Comparison of ENCODE assay signal across 1 cellular context in the genomic region with DNA sequence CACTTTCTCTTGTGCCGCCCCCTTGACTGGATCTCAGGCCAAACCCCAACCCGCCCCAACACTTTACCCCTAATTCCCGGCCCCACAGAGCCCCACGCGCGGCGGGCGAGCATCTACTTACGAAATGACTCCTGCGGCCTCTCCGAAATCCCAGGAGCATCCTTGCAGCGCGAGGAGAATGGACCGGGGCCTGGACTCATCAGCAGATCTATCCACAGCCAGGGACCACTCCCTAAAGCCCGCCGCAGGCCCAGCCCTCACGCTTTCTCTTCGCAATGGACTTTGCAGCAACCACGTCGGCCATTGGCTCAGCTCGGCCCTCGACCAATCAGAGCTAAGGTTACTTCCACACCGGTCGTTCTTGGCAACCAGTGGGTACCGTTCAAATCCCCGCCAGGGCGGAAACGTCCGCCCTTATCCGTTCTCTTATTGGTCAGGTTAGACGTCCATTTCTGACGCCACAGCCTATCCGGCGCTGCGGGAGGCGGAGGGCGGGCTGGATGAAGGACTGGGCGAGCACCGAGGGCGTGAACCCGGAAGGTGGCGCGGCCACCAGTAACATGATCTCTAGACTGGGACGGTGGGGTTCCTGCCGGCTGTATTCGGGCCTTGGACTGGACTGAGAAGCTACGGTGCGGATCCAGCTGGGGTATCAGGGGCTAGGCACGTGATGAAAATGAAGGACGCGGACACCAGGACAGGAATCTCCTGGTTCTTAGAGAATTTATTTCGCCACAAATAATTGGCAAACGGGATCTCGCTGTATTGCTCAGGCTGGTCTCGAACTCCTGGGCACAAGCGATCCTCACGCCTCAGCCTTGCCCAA.
TF ChIP-seq lines count a peak whose summit lies in the region.

CEP89 (minus strand) TSS at position 244 of the 826 bp plus-strand sequence; CDS start at position 160, 84 bp downstream.
A gene with protein sequence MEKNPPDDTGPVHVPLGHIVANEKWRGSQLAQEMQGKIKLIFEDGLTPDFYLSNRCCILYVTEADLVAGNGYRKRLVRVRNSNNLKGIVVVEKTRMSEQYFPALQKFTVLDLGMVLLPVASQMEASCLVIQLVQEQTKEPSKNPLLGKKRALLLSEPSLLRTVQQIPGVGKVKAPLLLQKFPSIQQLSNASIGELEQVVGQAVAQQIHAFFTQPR (plus strand): TSS at position 528 of the 826 bp plus-strand sequence. CDS start 955 bp downstream, outside the sequence.

TF ChIP-seq in HEK293, 187 proteins besides CTCF, POLR2A, EP300 and RAD21 (continued from another document):
- TF ChIP-seq, protein P1, sequence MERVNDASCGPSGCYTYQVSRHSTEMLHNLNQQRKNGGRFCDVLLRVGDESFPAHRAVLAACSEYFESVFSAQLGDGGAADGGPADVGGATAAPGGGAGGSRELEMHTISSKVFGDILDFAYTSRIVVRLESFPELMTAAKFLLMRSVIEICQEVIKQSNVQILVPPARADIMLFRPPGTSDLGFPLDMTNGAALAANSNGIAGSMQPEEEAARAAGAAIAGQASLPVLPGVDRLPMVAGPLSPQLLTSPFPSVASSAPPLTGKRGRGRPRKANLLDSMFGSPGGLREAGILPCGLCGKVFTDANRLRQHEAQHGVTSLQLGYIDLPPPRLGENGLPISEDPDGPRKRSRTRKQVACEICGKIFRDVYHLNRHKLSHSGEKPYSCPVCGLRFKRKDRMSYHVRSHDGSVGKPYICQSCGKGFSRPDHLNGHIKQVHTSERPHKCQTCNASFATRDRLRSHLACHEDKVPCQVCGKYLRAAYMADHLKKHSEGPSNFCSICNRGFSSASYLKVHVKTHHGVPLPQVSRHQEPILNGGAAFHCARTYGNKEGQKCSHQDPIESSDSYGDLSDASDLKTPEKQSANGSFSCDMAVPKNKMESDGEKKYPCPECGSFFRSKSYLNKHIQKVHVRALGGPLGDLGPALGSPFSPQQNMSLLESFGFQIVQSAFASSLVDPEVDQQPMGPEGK (tag by site-specific recombination; IDR thresholded peaks at IDR 0.05), result peak; percentile 86
- TF ChIP-seq SP7 (tag by site-specific recombination; IDR thresholded peaks at IDR 0.05) (peak; percentile 93), ZNF140 (tag by site-specific recombination; IDR thresholded peaks at IDR 0.05) (no peak), ZNF426 (tag by site-specific recombination; IDR thresholded peaks at IDR 0.05) (no peak), ZFHX2 (tag by site-specific recombination; conservative IDR thresholded peaks at IDR 0.05) (peak; percentile 66), ZNF24 (tag by site-specific recombination; IDR thresholded peaks at IDR 0.05) (peak; percentile 84), ZNF350 (tag by site-specific recombination; IDR thresholded peaks at IDR 0.05) (no peak), ZNF514 (tag by site-specific recombination; IDR thresholded peaks at IDR 0.05) (no peak), HOXC10 (CRISPR knock-in tag; IDR thresholded peaks at IDR 0.05) (no peak), ZNF146 (tag by site-specific recombination; IDR thresholded peaks at IDR 0.05) (peak; percentile 34; the same call in 1 of the 2 replicates), ZNF138 (tag by site-specific recombination; IDR thresholded peaks at IDR 0.05; ENCODE audit: borderline replicate concordance) (no peak), ZNF660 (tag by site-specific recombination; IDR thresholded peaks at IDR 0.05) (peak; percentile 91), ZNF785 (tag by site-specific recombination; IDR thresholded peaks at IDR 0.05) (peak; percentile 91; the same call in 1 of the 2 replicates), ZNF174 (tag by site-specific recombination; IDR thresholded peaks at IDR 0.05) (no peak), ZNF354C (tag by site-specific recombination; IDR thresholded peaks at IDR 0.05; ENCODE audit: borderline replicate concordance, low read depth) (no peak), ZNF274 (IDR thresholded peaks at IDR 0.05; ENCODE audit: low read length) (no peak), ZNF274 (tag by site-specific recombination; IDR thresholded peaks at IDR 0.05; ENCODE audit: borderline replicate concordance) (no peak), ZNF707 (tag by site-specific recombination; IDR thresholded peaks at IDR 0.05) (no peak), PRDM1 (tag by site-specific recombination; IDR thresholded peaks at IDR 0.05) (peak; percentile 24), GLI2 (tag by site-specific recombination; IDR thresholded peaks at IDR 0.05; ENCODE audit: borderline replicate concordance, low read depth) (no peak; the same call in 1 of the 2 replicates), ZNF768 (tag by site-specific recombination; IDR thresholded peaks at IDR 0.05) (no peak), ZBTB7A (tag by site-specific recombination; IDR thresholded peaks at IDR 0.05; ENCODE audit: low read depth) (peak; percentile 87), SETDB1 (IDR thresholded peaks at IDR 0.05; ENCODE audit: insufficient read length, low read length) (no peak), BCL6B (tag by site-specific recombination; IDR thresholded peaks at IDR 0.05) (0 out of 2 replicates have a peak, but pooled peaks have one; percentile 6), BCL11A (tag by site-specific recombination; IDR thresholded peaks at IDR 0.05; ENCODE audit: low read depth) (peak; percentile 99), ZNF184 (tag by site-specific recombination; IDR thresholded peaks at IDR 0.05) (no peak), IKZF3 (tag by site-specific recombination; IDR thresholded peaks at IDR 0.05) (peak; percentile 59; the same call in 1 of the 2 replicates), SP3 (tag by site-specific recombination; IDR thresholded peaks at IDR 0.05) (peak; percentile 99), ZNF792 (tag by site-specific recombination; IDR thresholded peaks at IDR 0.05) (peak; percentile 93), ZNF521 (tag by site-specific recombination; IDR thresholded peaks at IDR 0.05) (no peak), SALL2 (tag by site-specific recombination; IDR thresholded peaks at IDR 0.05; ENCODE audit: borderline replicate concordance) (no peak), ZNF530 (tag by site-specific recombination; IDR thresholded peaks at IDR 0.05; ENCODE audit: low read depth) (no peak), MZF1 (tag by site-specific recombination; IDR thresholded peaks at IDR 0.05; ENCODE audit: borderline replicate concordance) (0 out of 2 replicates have a peak, but pooled peaks have one; percentile 58), ZNF10 (tag by site-specific recombination; IDR thresholded peaks at IDR 0.05) (peak; percentile 97), ZNF701 (tag by site-specific recombination; IDR thresholded peaks at IDR 0.05) (no peak), ZNF248 (tag by site-specific recombination; IDR thresholded peaks at IDR 0.05) (no peak), ZEB2 (tag by site-specific recombination; IDR thresholded peaks at IDR 0.05) (peak; percentile 92), REPIN1 (tag by site-specific recombination; IDR thresholded peaks at IDR 0.05; ENCODE audit: low read depth) (peak; percentile 90; the same call in 1 of the 2 replicates), KLF10 (tag by site-specific recombination; IDR thresholded peaks at IDR 0.05) (peak; percentile 82), ZNF654 (tag by site-specific recombination; IDR thresholded peaks at IDR 0.05; ENCODE audit: low read depth) (no peak)
- TF ChIP-seq, protein P2, sequence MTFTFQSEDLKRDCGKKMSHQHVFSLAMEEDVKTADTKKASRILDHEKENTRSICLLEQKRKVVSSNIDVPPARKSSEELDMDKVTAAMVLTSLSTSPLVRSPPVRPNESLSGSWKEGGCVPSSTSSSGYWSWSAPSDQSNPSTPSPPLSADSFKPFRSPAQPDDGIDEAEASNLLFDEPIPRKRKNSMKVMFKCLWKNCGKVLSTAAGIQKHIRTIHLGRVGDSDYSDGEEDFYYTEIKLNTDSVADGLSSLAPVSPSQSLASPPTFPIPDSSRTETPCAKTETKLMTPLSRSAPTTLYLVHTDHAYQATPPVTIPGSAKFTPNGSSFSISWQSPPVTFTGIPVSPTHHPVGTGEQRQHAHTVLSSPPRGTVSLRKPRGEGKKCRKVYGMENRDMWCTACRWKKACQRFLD (tag by site-specific recombination; IDR thresholded peaks at IDR 0.05), result no peak
- TF ChIP-seq, protein P3, sequence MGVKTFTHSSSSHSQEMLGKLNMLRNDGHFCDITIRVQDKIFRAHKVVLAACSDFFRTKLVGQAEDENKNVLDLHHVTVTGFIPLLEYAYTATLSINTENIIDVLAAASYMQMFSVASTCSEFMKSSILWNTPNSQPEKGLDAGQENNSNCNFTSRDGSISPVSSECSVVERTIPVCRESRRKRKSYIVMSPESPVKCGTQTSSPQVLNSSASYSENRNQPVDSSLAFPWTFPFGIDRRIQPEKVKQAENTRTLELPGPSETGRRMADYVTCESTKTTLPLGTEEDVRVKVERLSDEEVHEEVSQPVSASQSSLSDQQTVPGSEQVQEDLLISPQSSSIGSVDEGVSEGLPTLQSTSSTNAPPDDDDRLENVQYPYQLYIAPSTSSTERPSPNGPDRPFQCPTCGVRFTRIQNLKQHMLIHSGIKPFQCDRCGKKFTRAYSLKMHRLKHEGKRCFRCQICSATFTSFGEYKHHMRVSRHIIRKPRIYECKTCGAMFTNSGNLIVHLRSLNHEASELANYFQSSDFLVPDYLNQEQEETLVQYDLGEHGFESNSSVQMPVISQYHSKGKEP (tag by site-specific recombination; IDR thresholded peaks at IDR 0.05), result peak; percentile 74; the same call in 1 of the 2 replicates
- TF ChIP-seq, protein P4, sequence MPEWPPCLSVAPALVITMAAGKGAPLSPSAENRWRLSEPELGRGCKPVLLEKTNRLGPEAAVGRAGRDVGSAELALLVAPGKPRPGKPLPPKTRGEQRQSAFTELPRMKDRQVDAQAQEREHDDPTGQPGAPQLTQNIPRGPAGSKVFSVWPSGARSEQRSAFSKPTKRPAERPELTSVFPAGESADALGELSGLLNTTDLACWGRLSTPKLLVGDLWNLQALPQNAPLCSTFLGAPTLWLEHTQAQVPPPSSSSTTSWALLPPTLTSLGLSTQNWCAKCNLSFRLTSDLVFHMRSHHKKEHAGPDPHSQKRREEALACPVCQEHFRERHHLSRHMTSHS (tag by site-specific recombination; IDR thresholded peaks at IDR 0.05), result no peak
- TF ChIP-seq, protein P5, sequence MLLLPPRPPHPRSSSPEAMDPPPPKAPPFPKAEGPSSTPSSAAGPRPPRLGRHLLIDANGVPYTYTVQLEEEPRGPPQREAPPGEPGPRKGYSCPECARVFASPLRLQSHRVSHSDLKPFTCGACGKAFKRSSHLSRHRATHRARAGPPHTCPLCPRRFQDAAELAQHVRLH (tag by site-specific recombination; IDR thresholded peaks at IDR 0.05), result peak; percentile 95
